ENCODE assay signal across 29 cellular contexts in genomic region chr15:29480278-29480677, GRCh38.
"Had no signal": no experiment of that assay in that cellular context is flagged by ENCODE, and none has a peak within 500 bp of the region (broad histone marks: within the 10 kb centered on the region; RNA-seq: fewer than 3 reads in every experiment).

No MANE protein-coding gene starts in this region.

- H3K27me3 ChIP-seq: ascending aorta, body of pancreas had no signal

- DNase-seq: activated CD4-positive, alpha-beta memory T cell treated with anti-CD3 and anti-CD28 coated beads, Interleukin-2, amount 10 ng/mL, durations not matched to agents 7 days and 5 days; activated CD4-positive, alpha-beta T cell treated with anti-CD3 and anti-CD28 coated beads for 36 hours; activated CD4-positive, alpha-beta T cell treated with anti-CD3 and anti-CD28 coated beads, Interleukin-2, amount 50 U/mL, for 1 hour; activated CD8-positive, alpha-beta memory T cell treated with anti-CD3 and anti-CD28 coated beads, Interleukin-2, amount 50 U/mL, for 4 hours; activated naive CD8-positive, alpha-beta T cell treated with anti-CD3 and anti-CD28 coated beads, Interleukin-2, amount 50 U/mL, for 24 hours; activated T-cell treated with anti-CD3 and anti-CD28 coated beads, Interleukin-2, amount 50 U/mL, for 72 hours; amniotic stem cell; body of pancreas; central memory CD4-positive, alpha-beta T cell; NCI-H1105; NCI-H1436; NCI-H1694 treated with DMSO at 0.1 percent for 48 hours; NCI-H2029 treated with DMSO at 0.1 percent for 48 hours; NCI-H345; NCI-H510A; NCI-H526 treated with DMSO at 0.1 percent for 48 hours; NK-92 treated with Interleukin-12 subunit alpha and Interleukin-12 subunit beta, amount 100 ng/mL, for 24 hours; OCI-M1; RPMI8226; T-cell; T-helper 2 cell; T1000; WERI-Rb-1 had no signal

- H3K9me3 ChIP-seq: ascending aorta, body of pancreas had no signal

- H3K4me1 ChIP-seq: ascending aorta, body of pancreas had no signal

- H3K4me3 ChIP-seq: ascending aorta, body of pancreas, SK-N-MC had no signal

- H3K9ac ChIP-seq: KMS-11 had no signal

- H3K4me2 ChIP-seq: KMS-11 had no signal

- H3K27ac ChIP-seq: ascending aorta, body of pancreas, KMS-11, SK-N-MC, WERI-Rb-1 had no signal

- H3K36me3 ChIP-seq: ascending aorta, WERI-Rb-1 had no signal

- ATAC-seq: activated CD4-positive, alpha-beta T cell treated with anti-CD3 and anti-CD28 coated beads for 36 hours; activated naive CD4-positive, alpha-beta T cell treated with anti-CD3 and anti-CD28 coated beads, Interleukin-2, amount 50 U/mL, for 72 hours; activated naive CD8-positive, alpha-beta T cell treated with anti-CD3 and anti-CD28 coated beads, Interleukin-2, amount 50 U/mL, for 24 hours; activated T-cell treated with anti-CD3 and anti-CD28 coated beads, Interleukin-2, amount 50 U/mL, for 72 hours; body of pancreas; Panc1; Right ventricle myocardium inferior; T-cell had no signal
